Comparison of ENCODE assay signal across 16 cellular contexts in genomic region chr11:83773950-83774880, GRCh38.
A peak's percentile ranks its signal among the peaks of the same experiment; 100 is the strongest.
DNase-seq lines count a peak whose midpoint lies in the region; ATAC-seq, FAIRE-seq and TF ChIP-seq lines count a peak whose summit lies in the region.
"Had no signal": no experiment of that assay in that cellular context is flagged by ENCODE, and none has a peak within 500 bp of the region (broad histone marks: within the 10 kb centered on the region; RNA-seq: fewer than 3 reads in every experiment).

No MANE protein-coding gene starts in this region.

- BruUV-seq in K562 (replicated peaks; lab: Mats Ljungman, UMichigan), result no TSS peak

- no peak for TF ChIP-seq RAD21 in K562 (CRISPR knock-in tag; conservative IDR thresholded peaks at IDR 0.05 in 1 of 2, IDR thresholded peaks at IDR 0.05 in 1 of 2)

- H3K9me3 ChIP-seq in K562 (replicated peaks; ENCODE audit: control insufficient read depth, insufficient read depth, low read depth, low read length) (no peaks in the 10 kb centered on the region), suprapubic skin (no peaks in the 10 kb centered on the region)
- H3K9me3 ChIP-seq: lower lobe of right lung had no signal

- H3K9ac ChIP-seq in K562 (ENCODE audit: insufficient read depth in 1 of 2, low read depth in 2 of 2, low read length in 2 of 2), result no peak overlapping the region

- no peak overlapping the region for H3K27ac ChIP-seq in K562 (ENCODE audit: extremely low read depth, low read depth, low read length)
- H3K27ac ChIP-seq in suprapubic skin, result no peak overlapping the region
- H3K27ac ChIP-seq: lower lobe of right lung had no signal

- DNase-seq in NCI-H1092 treated with DMSO at 0.1 percent for 48 hours (lab: John Stamatoyannopoulos, UW) (peak; percentile 21), NCI-H1092 (lab: John Stamatoyannopoulos, UW) (no peak), NCI-H2227 (lab: John Stamatoyannopoulos, UW; ENCODE audit: unreplicated experiment) (peak; percentile 34), K562 (ENCODE audit: extremely low read depth in 1 of 4, low spot score in 3 of 4) (no peak), omental fat pad (ENCODE audit: low spot score) (no peak), T1000 (lab: John Stamatoyannopoulos, UW) (no peak), suprapubic skin (ENCODE audit: low spot score in 2 of 2) (no peak)
- DNase-seq: 8988T; aorta; CD8-positive, alpha-beta memory T cell; lower lobe of right lung; MM.1S had no signal

- H3K79me2 ChIP-seq in K562 (ENCODE audit: control insufficient read depth, insufficient read depth, low read length), result no peaks in the 10 kb centered on the region

- H3K27me3 ChIP-seq in K562 (ENCODE audit: control insufficient read depth in 2 of 2, insufficient read depth in 2 of 2, low read length in 2 of 2) (no peaks in the 10 kb centered on the region), suprapubic skin (no peaks in the 10 kb centered on the region)

- ATAC-seq in K562 (no peak), omental fat pad (ENCODE audit: low FRiP score) (peak; percentile 92), HG02588 (IDR thresholded peaks at IDR 0.05; ENCODE audit: unreplicated experiment) (no peak)
- ATAC-seq: lower lobe of right lung; natural killer cell treated with Interleukin-12 subunit alpha and Interleukin-12 subunit beta and Interleukin-15 and Interleukin-18, amount 100 ng/mL, for 72 hours; WTC11 had no signal

- H3K4me1 ChIP-seq in K562 (replicated peaks in 1 of 2; ENCODE audit: control insufficient read depth in 2 of 2, insufficient read depth in 2 of 2, low read length in 2 of 2) (no peaks in the 10 kb centered on the region), suprapubic skin (no peaks in the 10 kb centered on the region)
- H3K4me1 ChIP-seq: lower lobe of right lung had no signal

- 1% methylated on average over 7 of the region's 7 CpGs for WGBS in K562 (ENCODE audit: insufficient coverage, low coverage, missing lambda C conversion rate)
- 59% methylated on average over 7 of the region's 7 CpGs for WGBS in suprapubic skin

- no peak overlapping the region for H2AFZ ChIP-seq in K562 (ENCODE audit: low read depth, low read length)

- POLR2A ChIA-PET in K562 (lab: Yijun Ruan, JAX), result interaction anchor here (0.6 to 0.8 kb wide), 2 partner anchors 79 to 1728 kb away, joined by 3 read pairs; no protein-coding TSS in a partner anchor

- no peak for FAIRE-seq in K562 (lab: Jason Lieb, UNC)
- FAIRE-seq: GM18507 had no signal

- H3K36me3 ChIP-seq in K562 (ENCODE audit: control insufficient read depth, insufficient read depth, low read length), result no peaks in the 10 kb centered on the region
- no peaks in the 10 kb centered on the region for H3K36me3 ChIP-seq in suprapubic skin
- H3K36me3 ChIP-seq: lower lobe of right lung had no signal

- H3K4me3 ChIP-seq in K562, result no peak overlapping the region
- H3K4me3 ChIP-seq in suprapubic skin, result no peak overlapping the region
- H3K4me3 ChIP-seq: lower lobe of right lung had no signal

- intact Hi-C loops in K562 (cut with micrococcal nuclease), result no loop called here

- TF ChIP-seq CTCF in K562 (IDR thresholded peaks at IDR 0.05 in 2 of 3, conservative IDR thresholded peaks at IDR 0.05 in 1 of 3; ENCODE audit: insufficient read depth in 2 of 3, low read depth in 1 of 3, low read length in 3 of 3) (no peak), omental fat pad (IDR thresholded peaks at IDR 0.05) (no peak), suprapubic skin (IDR thresholded peaks at IDR 0.05) (no peak)

- H4K20me1 ChIP-seq in K562 (replicated peaks; ENCODE audit: control insufficient read depth, insufficient read depth, low read length), result no peaks in the 10 kb centered on the region

- CTCF ChIA-PET in K562 (lab: Yijun Ruan, JAX; ENCODE audit: low intra/inter-chr PET ratio), result no interaction called here

- no peak for TF ChIP-seq POLR2A in K562 (conservative IDR thresholded peaks at IDR 0.05)
- TF ChIP-seq POLR2A in suprapubic skin (IDR thresholded peaks at IDR 0.05), result no peak

- H3K4me2 ChIP-seq in K562 (ENCODE audit: insufficient read depth, low read length), result no peak overlapping the region

- no peaks in the 10 kb centered on the region for H3K9me1 ChIP-seq in K562 (ENCODE audit: control insufficient read depth, insufficient read depth, low read length)

- TF ChIP-seq EP300 in K562 (IDR thresholded peaks at IDR 0.05; ENCODE audit: low read length), result no peak
- no peak for TF ChIP-seq EP300 in suprapubic skin (IDR thresholded peaks at IDR 0.05)

- in situ Hi-C loops in K562 (cut with MboI), result no loop called here

TF ChIP-seq in K562, 482 proteins besides CTCF, POLR2A, EP300 and RAD21:
- TF ChIP-seq FOSL1 (tag; conservative IDR thresholded peaks at IDR 0.05) (0 out of 2 replicates have a peak, but pooled peaks have one; percentile 27), EHMT2 (IDR thresholded peaks at IDR 0.05) (no peak)

Comparison
In these comparisons a context has a peak if more than half of its experiments do, and no peak if none do; other contexts are left out.
1. DNase-seq: peak in NCI-H1092 treated with DMSO at 0.1 percent for 48 hours (single experiment) and NCI-H2227 (single experiment); none in NCI-H1092 (single experiment), K562 (0 of 4), omental fat pad (single experiment), T1000 (single experiment) and suprapubic skin (0 of 2).